ENCODE assay signal across 1 cellular context in the genomic region with DNA sequence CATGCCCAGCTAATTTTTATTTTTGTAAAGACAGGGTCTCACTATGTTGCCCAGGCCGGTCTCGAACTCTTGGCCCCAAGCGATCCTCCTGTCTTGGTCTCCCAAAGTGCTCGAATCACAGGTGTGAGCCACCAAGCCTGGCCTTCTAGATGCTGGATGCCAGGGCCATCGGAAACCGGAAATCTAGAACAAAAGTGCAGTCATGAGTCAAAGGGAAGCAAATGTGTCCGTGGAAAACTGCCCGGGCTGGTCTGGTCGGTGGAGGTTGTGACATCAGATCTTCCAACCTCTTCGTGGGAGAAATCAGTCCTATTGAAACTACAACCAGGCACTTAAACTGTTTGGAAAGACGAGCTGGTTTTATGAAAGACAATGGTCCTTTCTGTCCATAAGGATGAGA.
TF ChIP-seq lines count a peak whose summit lies in the region.

No MANE protein-coding gene starts in this region.

TF ChIP-seq in WTC11, 78 proteins besides CTCF, POLR2A, EP300 and RAD21 (continued from another document):
- TF ChIP-seq, protein P1, sequence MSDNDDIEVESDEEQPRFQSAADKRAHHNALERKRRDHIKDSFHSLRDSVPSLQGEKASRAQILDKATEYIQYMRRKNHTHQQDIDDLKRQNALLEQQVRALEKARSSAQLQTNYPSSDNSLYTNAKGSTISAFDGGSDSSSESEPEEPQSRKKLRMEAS (CRISPR knock-in tag; IDR thresholded peaks at IDR 0.05): no peak
- TF ChIP-seq TP53 (CRISPR knock-in tag; IDR thresholded peaks at IDR 0.05): no peak
TF ChIP-seq in WTC11: peak in this region for 1.
